Comparison of ENCODE assay signal across 8 cellular contexts in the genomic region with DNA sequence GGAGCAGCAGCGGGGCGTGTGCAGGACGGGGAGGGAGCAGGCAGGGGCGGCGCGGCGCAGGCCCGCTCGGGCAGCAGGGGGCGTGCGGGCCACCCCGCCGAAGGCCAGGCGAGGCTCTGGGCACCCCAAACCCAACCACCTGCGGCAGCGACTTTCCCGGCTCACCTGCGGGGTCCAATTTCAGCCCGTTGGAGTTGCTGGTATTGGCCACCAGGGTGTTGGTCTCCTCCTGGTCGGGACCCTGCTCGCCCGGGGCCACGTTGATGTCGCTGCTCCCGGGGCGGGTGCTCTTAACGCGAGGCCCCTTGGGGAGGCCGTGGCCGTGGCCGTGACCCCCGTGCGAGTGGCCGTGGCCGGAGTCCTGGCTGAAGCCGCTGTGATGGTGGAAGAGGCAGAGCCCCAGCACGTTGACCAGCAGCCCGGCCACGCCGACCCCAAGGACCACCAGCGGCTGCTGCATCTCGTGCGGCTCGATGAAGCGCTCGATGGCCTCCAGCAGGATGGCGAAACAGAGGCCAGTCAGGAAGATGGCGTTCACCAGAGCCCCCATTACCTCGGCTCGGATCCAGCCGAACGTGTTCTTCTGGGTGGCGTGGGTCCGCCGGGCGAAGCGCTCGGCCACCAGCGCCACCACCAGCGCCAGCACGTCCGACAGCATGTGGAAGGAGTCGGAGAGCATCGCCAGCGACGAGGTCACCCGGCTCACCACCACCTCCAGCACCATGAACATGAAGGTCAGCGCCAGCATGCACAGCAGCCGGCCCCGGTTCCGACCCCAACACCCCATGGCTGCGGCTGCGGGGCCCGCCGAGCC. TPM values are rescaled to one million over a fixed set of nuclear protein-coding genes. Genes with fewer than 3 reads are reported as not detected.
A peak's percentile ranks its signal among the peaks of the same experiment; 100 is the strongest.
DNase-seq lines count a peak whose midpoint lies in the region; ATAC-seq and TF ChIP-seq lines count a peak whose summit lies in the region.

No MANE protein-coding gene starts in this region.

- TF ChIP-seq CTCF in endodermal cell (conservative IDR thresholded peaks at IDR 0.05): peak; percentile 92

- H3K36me3 Mint-ChIP-seq in activated CD8-positive, alpha-beta memory T cell treated with anti-CD3 and anti-CD28 coated beads, Interleukin-2, amount 10 ng/mL, durations not matched to agents 7 days and 5 days: peaks cover 21% of the 10 kb centered on the region
- no peaks in the 10 kb centered on the region for H3K36me3 Mint-ChIP-seq in endodermal cell (ENCODE audit: low read depth)

- H3K4me1 ChIP-seq in BLaER1 (peaks cover 45% of the 10 kb centered on the region), endodermal cell (ENCODE audit: control insufficient read depth, insufficient read depth, low read length) (peaks cover 14% of the 10 kb centered on the region)

- peak overlapping the region; percentile 90 for H3K27ac Mint-ChIP-seq in activated CD8-positive, alpha-beta memory T cell treated with anti-CD3 and anti-CD28 coated beads, Interleukin-2, amount 10 ng/mL, durations not matched to agents 7 days and 5 days
- peak overlapping the region; percentile 78 for H3K27ac Mint-ChIP-seq in endodermal cell

- DNase-seq in NCI-H82 treated with DMSO at 0.1 percent for 48 hours (lab: John Stamatoyannopoulos, UW; ENCODE audit: unreplicated experiment) (peak; percentile 41), endodermal cell (peak; percentile 96), midbrain (lab: John Stamatoyannopoulos, UW) (peak; percentile 52)
- DNase-seq in activated CD8-positive, alpha-beta memory T cell treated with anti-CD3 and anti-CD28 coated beads, Interleukin-2, amount 10 ng/mL, durations not matched to agents 7 days and 5 days: peak; percentile 85
- peak; percentile 60 to 65 for DNase-seq in stimulated activated CD8-positive, alpha-beta memory T cell treated with anti-CD3 and anti-CD28 coated beads, Interleukin-2, amount 100 ng/mL, for 48 hours (ENCODE audit: low read depth in 2 of 2)

- H3K9me3 ChIP-seq in BLaER1 (no peaks in the 10 kb centered on the region), endodermal cell (ENCODE audit: control insufficient read depth, low read length) (no peaks in the 10 kb centered on the region)

- H3K9ac ChIP-seq in BLaER1: peak overlapping the region; percentile 85
- H3K9ac ChIP-seq in endodermal cell (ENCODE audit: extremely low read depth, low read length, poor library complexity, severe bottlenecking): peak overlapping the region; percentile 62

- H4K20me1 ChIP-seq in BLaER1: peaks cover 41% of the 10 kb centered on the region

- CTCF ChIA-PET in activated CD8-positive, alpha-beta memory T cell treated with anti-CD3 and anti-CD28 coated beads, Interleukin-2, amount 10 ng/mL, durations not matched to agents 7 days and 5 days (lab: Charles Lee): interaction anchor here (1.0 to 3.0 kb wide), 14 partner anchors 25 to 457 kb away, joined by 3 to 12 read pairs (median 6); a partner anchor contains a TSS

- H3K36me3 ChIP-seq in BLaER1: peaks cover 11% of the 10 kb centered on the region
- H3K36me3 ChIP-seq in endodermal cell (ENCODE audit: control insufficient read depth, insufficient read depth, low read length): no peaks in the 10 kb centered on the region

- no peaks in the 10 kb centered on the region for H3K9me3 Mint-ChIP-seq in activated CD8-positive, alpha-beta memory T cell treated with anti-CD3 and anti-CD28 coated beads, Interleukin-2, amount 10 ng/mL, durations not matched to agents 7 days and 5 days (ENCODE audit: low read depth)
- no peaks in the 10 kb centered on the region for H3K9me3 Mint-ChIP-seq in endodermal cell

- WGBS in endodermal cell (ENCODE audit: insufficient coverage in 1 of 2, insufficient read length in 1 of 2), 2 experiments: 0% methylated on average over 25 to 75 of the region's 75 CpGs

- TF ChIP-seq POLR2A in GM18951 (IDR thresholded peaks at IDR 0.05; ENCODE audit: extremely low read depth, insufficient read depth, insufficient read length): peak; percentile 28

- H3K27me3 ChIP-seq in BLaER1 (no peaks in the 10 kb centered on the region), endodermal cell (ENCODE audit: control insufficient read depth, insufficient read depth, low read length, poor library complexity, severe bottlenecking) (no peaks in the 10 kb centered on the region)

- H3K4me3 Mint-ChIP-seq in activated CD8-positive, alpha-beta memory T cell treated with anti-CD3 and anti-CD28 coated beads, Interleukin-2, amount 10 ng/mL, durations not matched to agents 7 days and 5 days: peak overlapping the region; percentile 98
- H3K4me3 Mint-ChIP-seq in endodermal cell: peak overlapping the region; percentile 83

- H3K27ac ChIP-seq in BLaER1: peak overlapping the region; percentile 82
- H3K27ac ChIP-seq in endodermal cell (ENCODE audit: low read depth, low read length): no peak overlapping the region

- ATAC-seq in HG03196 (IDR thresholded peaks at IDR 0.05; ENCODE audit: unreplicated experiment): peak; percentile 46
- ATAC-seq in activated CD8-positive, alpha-beta memory T cell treated with anti-CD3 and anti-CD28 coated beads, Interleukin-2, amount 10 ng/mL, durations not matched to agents 7 days and 5 days: peak; percentile 58

- in situ Hi-C loops in GM18951 (cut with MboI; ENCODE audit: low sequenced_read_pairs, unreplicated experiment): no loop called here

- no peaks in the 10 kb centered on the region for H3K27me3 Mint-ChIP-seq in activated CD8-positive, alpha-beta memory T cell treated with anti-CD3 and anti-CD28 coated beads, Interleukin-2, amount 10 ng/mL, durations not matched to agents 7 days and 5 days
- H3K27me3 Mint-ChIP-seq in endodermal cell (ENCODE audit: insufficient read depth): no peaks in the 10 kb centered on the region

- H3K4me3 ChIP-seq in BLaER1 (peak overlapping the region; percentile 83), endodermal cell (ENCODE audit: low read length) (peak overlapping the region; percentile 98)

- H3K4me2 ChIP-seq in BLaER1: peak overlapping the region; percentile 100

- peaks cover 64% of the 10 kb centered on the region for H3K4me1 Mint-ChIP-seq in activated CD8-positive, alpha-beta memory T cell treated with anti-CD3 and anti-CD28 coated beads, Interleukin-2, amount 10 ng/mL, durations not matched to agents 7 days and 5 days
- H3K4me1 Mint-ChIP-seq in endodermal cell: peaks cover 45% of the 10 kb centered on the region

RNA-seq across cellular contexts. Expression of a gene that starts 0.9 kb away (rescaled TPM):
- total RNA-seq in activated CD8-positive, alpha-beta memory T cell treated with anti-CD3 and anti-CD28 coated beads, Interleukin-2, amount 10 ng/mL, durations not matched to agents 7 days and 5 days: 1 to 10 TPM; 7.9 to 9.3 TPM
- total RNA-seq in endodermal cell: 10 to 100 TPM in 1 of 2 donors, 1 to 10 TPM in 1; 9.0 to 14.0 TPM
- polyA plus RNA-seq in endodermal cell (2013, experiment 1 of 2): 12.3 TPM
- polyA plus RNA-seq in endodermal cell (2013, experiment 2 of 2): 11.4 TPM

Comparison
In these comparisons a context has a peak if more than half of its experiments do, and no peak if none do; other contexts are left out.
1. DNase-seq: peak in every context shown above with its lines; median percentile 96 in endodermal cell; 85 in activated CD8-positive, alpha-beta memory T cell treated with anti-CD3 and anti-CD28 coated beads, Interleukin-2, amount 10 ng/mL, durations not matched to agents 7 days and 5 days; 62 in stimulated activated CD8-positive, alpha-beta memory T cell treated with anti-CD3 and anti-CD28 coated beads, Interleukin-2, amount 100 ng/mL, for 48 hours; 52 in midbrain; 41 in NCI-H82 treated with DMSO at 0.1 percent for 48 hours.